ENCODE assay signal across 18 cellular contexts in the genomic region with DNA sequence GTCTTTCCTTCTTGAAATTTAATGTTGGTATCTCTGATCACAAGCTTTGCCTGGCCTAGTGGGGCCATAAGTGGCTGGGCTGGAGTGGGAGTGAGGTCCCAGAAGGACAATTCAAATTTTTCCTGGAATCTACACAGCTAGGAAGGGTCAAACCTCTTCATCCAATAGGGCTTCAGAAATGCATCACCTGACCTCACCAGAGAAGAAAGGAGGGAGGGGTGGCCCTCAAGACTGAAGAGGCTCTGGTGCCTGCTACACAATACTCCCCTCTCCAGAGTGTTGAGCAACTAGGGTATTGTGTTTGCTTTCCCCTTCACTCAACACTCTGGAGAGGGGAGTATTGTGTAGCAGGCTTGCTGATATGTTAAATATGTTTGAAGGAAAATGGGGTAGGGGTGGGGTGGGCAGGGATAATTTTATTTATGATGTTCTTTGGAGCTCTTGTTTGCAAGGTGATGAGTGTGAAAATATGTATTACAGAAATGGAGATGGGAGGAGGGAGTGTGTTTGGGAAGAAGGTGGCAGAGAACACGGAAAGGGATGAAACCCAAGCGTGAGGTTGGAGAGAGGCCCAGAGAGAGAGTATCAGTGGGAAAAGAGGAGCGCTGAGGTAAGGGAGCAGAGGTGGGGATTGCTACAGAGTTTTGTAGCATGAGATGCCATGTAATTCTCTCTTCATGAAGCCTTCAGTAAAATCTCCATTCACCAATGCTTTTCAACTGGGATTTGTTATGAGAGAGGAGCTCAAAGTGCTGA. TPM values are rescaled to one million over a fixed set of nuclear protein-coding genes. Genes with fewer than 3 reads are reported as not detected.
DNase-seq lines count a peak whose midpoint lies in the region; ATAC-seq, FAIRE-seq and TF ChIP-seq lines count a peak whose summit lies in the region.
"Had no signal": no experiment of that assay in that cellular context is flagged by ENCODE, and none has a peak within 500 bp of the region (broad histone marks: within the 10 kb centered on the region; RNA-seq: fewer than 3 reads in every experiment).

No MANE protein-coding gene starts in this region.

- H2AFZ ChIP-seq in H1 (ENCODE audit: low read length) (peak overlapping the region; percentile 48; the same call in 1 of the 2 replicates), neuronal stem cell (ENCODE audit: low read length) (peak overlapping the region; percentile 74)

- H4K8ac ChIP-seq in H1 (ENCODE audit: extremely low read depth, insufficient read depth, low read length) (no peak overlapping the region), neuronal stem cell (ENCODE audit: low read depth, low read length) (no peak overlapping the region)

- no peak overlapping the region for H3K4ac ChIP-seq in H1 (replicated peaks; ENCODE audit: insufficient read length, low read depth, low read length)
- no peak overlapping the region for H3K4ac ChIP-seq in neuronal stem cell (ENCODE audit: low read length)

- CTCF ChIA-PET in H1 (lab: Charles Lee; ENCODE audit: partially characterized antibody) = interaction anchor here (0.7 to 0.8 kb wide), 2 partner anchors 38 to 375 kb away, joined by 3 read pairs; no protein-coding TSS in a partner anchor

- H3K4me2 ChIP-seq in H1 (ENCODE audit: insufficient read depth in 1 of 2, low read depth in 2 of 2, low read length in 2 of 2) (no peak overlapping the region), neuronal stem cell (ENCODE audit: insufficient read depth, low read length, poor library complexity, severe bottlenecking) (no peak overlapping the region)
- H3K4me2 ChIP-seq: BLaER1, smooth muscle cell had no signal

- no peaks in the 10 kb centered on the region; the same call in 1 of the 2 replicates for H3K23me2 ChIP-seq in H1 (ENCODE audit: low read depth, low read length)

- no peak overlapping the region for H2BK15ac ChIP-seq in H1 (ENCODE audit: low read length)
- H2BK15ac ChIP-seq in neuronal stem cell (ENCODE audit: low read length) = no peak overlapping the region

- FAIRE-seq in H1 (lab: Jason Lieb, UNC) = no peak

- no peaks in the 10 kb centered on the region for H4K20me1 ChIP-seq in H1 (replicated peaks in 1 of 2; ENCODE audit: control insufficient read depth in 1 of 2, insufficient read depth in 2 of 2, low read length in 2 of 2)
- H4K20me1 ChIP-seq: BLaER1 had no signal

- H4K91ac ChIP-seq in H1 (replicated peaks; ENCODE audit: insufficient read length, low read length) (no peak overlapping the region), neuronal stem cell (ENCODE audit: low read depth, low read length, poor library complexity) (no peak overlapping the region)

- H3K18ac ChIP-seq in H1 (ENCODE audit: extremely low read depth, low read length) = no peak overlapping the region
- H3K18ac ChIP-seq in neuronal stem cell (ENCODE audit: low read length) = no peak overlapping the region

- H3K4me3 ChIP-seq in H1 (ENCODE audit: extremely low read depth in 1 of 4, insufficient read depth in 2 of 4, low read depth in 3 of 4, low read length in 4 of 4) (no peak overlapping the region), neuronal stem cell (ENCODE audit: low read length in 2 of 2) (no peak overlapping the region)
- H3K4me3 ChIP-seq: BLaER1, mucosa of descending colon, smooth muscle cell had no signal

- H3K4me1 ChIP-seq in H1 (replicated peaks in 1 of 4; ENCODE audit: control insufficient read depth in 3 of 4, insufficient read depth in 4 of 4, low read length in 3 of 4) (no peaks in the 10 kb centered on the region), neuronal stem cell (ENCODE audit: control insufficient read depth in 2 of 2, insufficient read depth in 1 of 2, low read depth in 1 of 2, low read length in 2 of 2) (peaks cover 0 to 8% of the 10 kb centered on the region in 2 donors)

- no peak for TF ChIP-seq EP300 in H1 (IDR thresholded peaks at IDR 0.05; ENCODE audit: borderline replicate concordance in 1 of 2, low read depth in 2 of 2, low read length in 2 of 2)

- H3K23ac ChIP-seq in H1 (ENCODE audit: insufficient read length) (no peak overlapping the region), neuronal stem cell (ENCODE audit: low read depth, low read length, poor library complexity) (no peak overlapping the region)

- POLR2A ChIA-PET in H1 (lab: Charles Lee; ENCODE audit: partially characterized antibody) = interaction anchor here (1.2 kb wide), 1 partner anchor 8 kb away, joined by 3 read pairs; no protein-coding TSS in a partner anchor

- no peaks in the 10 kb centered on the region for H3K79me2 ChIP-seq in H1 (ENCODE audit: control insufficient read depth in 1 of 2, insufficient read depth in 2 of 2, low read length in 2 of 2)

- H2AK5ac ChIP-seq in H1 (ENCODE audit: low read depth, low read length) = no peak overlapping the region
- H2AK5ac ChIP-seq in neuronal stem cell (ENCODE audit: low read depth, low read length) = no peak overlapping the region

- no peak overlapping the region for H2BK20ac ChIP-seq in H1 (ENCODE audit: low read length)

- no peak for TF ChIP-seq RAD21 in H1 (IDR thresholded peaks at IDR 0.05 in 1 of 2, conservative IDR thresholded peaks at IDR 0.05 in 1 of 2; ENCODE audit: low read depth in 2 of 2, low read length in 2 of 2)

- H3K14ac ChIP-seq in H1 (ENCODE audit: insufficient read length) (no peak overlapping the region), neuronal stem cell (ENCODE audit: low read length) (no peak overlapping the region)

- H2BK120ac ChIP-seq in H1 (replicated peaks; ENCODE audit: low read depth, low read length) = no peak overlapping the region
- no peak overlapping the region for H2BK120ac ChIP-seq in neuronal stem cell (ENCODE audit: low read depth, low read length)

- no peak overlapping the region for H4K5ac ChIP-seq in H1 (ENCODE audit: insufficient read length, low read depth, low read length)

- H3K36me3 ChIP-seq in H1 (ENCODE audit: control insufficient read depth in 2 of 4, insufficient read depth in 4 of 4, low read length in 3 of 4) (no peaks in the 10 kb centered on the region), neuronal stem cell (replicated peaks in 1 of 2; ENCODE audit: control insufficient read depth in 2 of 2, insufficient read depth in 2 of 2, low read length in 2 of 2) (no peaks in the 10 kb centered on the region)
- H3K36me3 ChIP-seq: BLaER1 had no signal

- no peak overlapping the region for H3K9ac ChIP-seq in H1 (replicated peaks in 1 of 4; ENCODE audit: extremely low read depth in 1 of 4, low read depth in 3 of 4, low read length in 3 of 4)
- H3K9ac ChIP-seq in neuronal stem cell (ENCODE audit: low read depth, low read length, poor library complexity) = no peak overlapping the region
- H3K9ac ChIP-seq: BLaER1 had no signal

- no peak overlapping the region for H3K56ac ChIP-seq in H1 (replicated peaks; ENCODE audit: insufficient read length, low read depth, low read length)

- DNase-seq in DMS53 (lab: John Stamatoyannopoulos, UW) (peak; percentile 18), DMS53 treated with DMSO at 0.1 percent for 48 hours (lab: John Stamatoyannopoulos, UW; ENCODE audit: unreplicated experiment) (no peak), NCI-H187 (lab: John Stamatoyannopoulos, UW) (peak; percentile 58 to 70), H1 (ENCODE audit: low read depth in 1 of 2, low spot score in 2 of 2) (no peak), neuronal stem cell (ENCODE audit: low spot score) (no peak), retina (no peak)
- DNase-seq: activated CD4-positive, alpha-beta memory T cell treated with anti-CD3 and anti-CD28 coated beads for 36 hours; activated T-cell treated with anti-CD3 and anti-CD28 coated beads, Interleukin-2, amount 50 U/mL, for 72 hours; endodermal cell; HFFc6; mucosa of descending colon; NCI-H82; nucleus accumbens had no signal

- H2BK5ac ChIP-seq in H1 (ENCODE audit: low read depth, low read length) (no peak overlapping the region), neuronal stem cell (ENCODE audit: low read length) (no peak overlapping the region)

- H3K9me3 ChIP-seq in H1 (ENCODE audit: insufficient read depth in 2 of 2, low read depth in 1 of 2, low read length in 1 of 2) (no peaks in the 10 kb centered on the region), neuronal stem cell (replicated peaks in 1 of 2; ENCODE audit: control insufficient read depth in 2 of 2, insufficient read depth in 1 of 2, low read depth in 1 of 2, low read length in 2 of 2) (no peaks in the 10 kb centered on the region)
- H3K9me3 ChIP-seq: BLaER1, mucosa of descending colon had no signal

- ATAC-seq in HG03521 (IDR thresholded peaks at IDR 0.05; ENCODE audit: unreplicated experiment) (no peak), GM18873 (IDR thresholded peaks at IDR 0.05; ENCODE audit: low FRiP score, unreplicated experiment) (no peak)
- ATAC-seq: activated T-cell treated with anti-CD3 and anti-CD28 coated beads, Interleukin-2, amount 50 U/mL, for 72 hours; mucosa of descending colon had no signal

- H3K79me1 ChIP-seq in H1 (ENCODE audit: low read depth, low read length) = no peaks in the 10 kb centered on the region
- H3K79me1 ChIP-seq in neuronal stem cell (ENCODE audit: low read depth, low read length) = no peaks in the 10 kb centered on the region

- H3K27ac ChIP-seq in H1 (ENCODE audit: low read depth, low read length) (no peak overlapping the region), neuronal stem cell (replicated peaks; ENCODE audit: low read length) (no peak overlapping the region)
- H3K27ac ChIP-seq: 22Rv1, BLaER1 had no signal

- H3K27me3 ChIP-seq in H1 (replicated peaks in 1 of 4; ENCODE audit: control insufficient read depth in 3 of 4, extremely low read depth in 1 of 4, insufficient read depth in 3 of 4, low read length in 3 of 4) (no peaks in the 10 kb centered on the region), neuronal stem cell (ENCODE audit: control insufficient read depth in 3 of 3, insufficient read depth in 3 of 3, low read depth in 1 of 3, low read length in 3 of 3) (no peaks in the 10 kb centered on the region)
- H3K27me3 ChIP-seq: BLaER1 had no signal

- WGBS in H1 (ENCODE audit: extremely low coverage in 1 of 2, insufficient coverage in 1 of 2, insufficient read length in 1 of 2, insufficient replicate concordance in 2 of 2, low coverage in 1 of 2, low lambda C conversion rate in 2 of 2, missing lambda C conversion rate in 1 of 2), 2 experiments = 90 to 100% methylated on average over 1 to 3 of the region's 3 CpGs
- WGBS in neuronal stem cell (ENCODE audit: extremely low coverage in 2 of 2, insufficient read length in 2 of 2, insufficient replicate concordance in 1 of 2), 2 donors = no CpG with 5 or more reads among the region's 3 CpGs

- TF ChIP-seq POLR2A in H1 (IDR thresholded peaks at IDR 0.05; ENCODE audit: control extremely low read depth in 1 of 2, low read depth in 2 of 2, low read length in 2 of 2) = no peak

- no peak for TF ChIP-seq CTCF in H1 (IDR thresholded peaks at IDR 0.05; ENCODE audit: control extremely low read depth in 1 of 3, insufficient read depth in 1 of 3, low read depth in 1 of 3, low read length in 3 of 3)

- H2BK12ac ChIP-seq in H1 (ENCODE audit: low read depth, low read length) = no peak overlapping the region
- no peak overlapping the region for H2BK12ac ChIP-seq in neuronal stem cell (ENCODE audit: low read length)

RNA-seq across cellular contexts. Expression of gene KLHL24, which starts 5.7 kb away (rescaled TPM):
- total RNA-seq in H1 (2021; fragmentation: NEBNext Ultra II Directional; extraction: Animal tissue kit (Norgen Biotek cat#: 25700)) = 33.5 and 36.2 TPM in 2 replicates
- 11.2 and 12.5 TPM in 2 replicates for polyA plus RNA-seq in H1 (2011; rRNA removed)
- 14.2 TPM for polyA plus RNA-seq in H1 (2011; cell fraction: cytosol; rRNA removed)
- 7.8 TPM for polyA plus RNA-seq in H1 (2011; cell fraction: nucleus; rRNA removed)
- 11.8 to 14.7 TPM (median 12.9 TPM) in 4 replicates for polyA plus RNA-seq in H1 (2012, experiment 1 of 2)
- polyA plus RNA-seq in H1 (2012, experiment 2 of 2) = 2.4 TPM
- 10.6 TPM for polyA plus RNA-seq in H1 (2013, experiment 1 of 2)
- polyA plus RNA-seq in H1 (2013, experiment 2 of 2) = 9.7 TPM
- 66.1 and 75.7 TPM in 2 replicates for polyA minus RNA-seq in H1 (2011; rRNA and poly(A)+ RNA removed)
- 33.3 TPM for polyA minus RNA-seq in H1 (2011; cell fraction: cytosol; rRNA and poly(A)+ RNA removed)
- 57.9 TPM for polyA minus RNA-seq in H1 (2011; cell fraction: nucleus; rRNA and poly(A)+ RNA removed)
- polyA plus RNA-seq in neuronal stem cell (2013, experiment 1 of 2) = 24.1 TPM
- 25.1 TPM for polyA plus RNA-seq in neuronal stem cell (2013, experiment 2 of 2)

Comparison
In these comparisons a context has a peak if more than half of its experiments do, and no peak if none do; other contexts are left out.
1. DNase-seq: peak in DMS53 (single experiment) and NCI-H187 (2 of 2); none in DMS53 treated with DMSO at 0.1 percent for 48 hours (single experiment), H1 (0 of 2), neuronal stem cell (single experiment) and retina (single experiment).